8 cellular contexts compared by ENCODE assay signal in the genomic region with DNA sequence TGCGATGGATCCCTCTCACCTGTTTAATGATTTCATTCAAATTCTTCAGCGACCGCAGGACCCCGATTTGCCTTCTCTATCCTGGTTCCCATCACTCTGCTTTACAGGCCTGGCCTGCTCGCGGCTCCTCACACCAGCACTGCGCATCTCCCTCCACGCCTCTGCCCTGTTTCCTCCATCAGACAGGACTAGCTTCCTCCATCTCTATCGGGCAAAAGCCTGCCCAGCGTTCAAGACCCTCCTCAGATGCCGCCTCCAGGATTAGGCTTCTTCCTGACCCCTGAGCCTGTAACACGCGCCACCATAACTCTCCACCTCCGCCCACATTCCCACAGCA.
DNase-seq lines count a peak whose midpoint lies in the region; ATAC-seq and TF ChIP-seq lines count a peak whose summit lies in the region.
"Not testable (repeated sequence)": the region's sequence is repeated elsewhere in the genome, so short reads cannot be mapped to it uniquely, and the experiment has no call there.

No MANE protein-coding gene starts in this region.

- H3K27ac ChIP-seq in OCI-LY3 (ENCODE audit: low read length) (peak overlapping the region; percentile 33), uterus (peak overlapping the region; percentile 42 to 62)
- H3K27ac ChIP-seq in cardiac muscle cell; mesodermal cell (ENCODE audit: low read depth, low read length, severe bottlenecking): not testable (repeated sequence)

- H4K20me1 ChIP-seq in OCI-LY3 (ENCODE audit: insufficient read depth, low read length), result not testable (repeated sequence)

- peaks cover 30% of the 10 kb centered on the region for H3K4me1 Mint-ChIP-seq in activated T-cell treated with anti-CD3 and anti-CD28 coated beads, Interleukin-2, amount 50 U/mL, for 24 hours (ENCODE audit: low read depth)
- H3K4me1 Mint-ChIP-seq in central memory CD8-positive, alpha-beta T cell, result peaks cover 32% of the 10 kb centered on the region

- H3K9me3 Mint-ChIP-seq in activated T-cell treated with anti-CD3 and anti-CD28 coated beads, Interleukin-2, amount 50 U/mL, for 24 hours; central memory CD8-positive, alpha-beta T cell: not testable (repeated sequence)

- peak overlapping the region; percentile 86 for H3K27ac Mint-ChIP-seq in activated T-cell treated with anti-CD3 and anti-CD28 coated beads, Interleukin-2, amount 50 U/mL, for 24 hours
- H3K27ac Mint-ChIP-seq in central memory CD8-positive, alpha-beta T cell (ENCODE audit: low read depth), result peak overlapping the region; percentile 93

- H3K9me3 ChIP-seq in ES-I3 (ENCODE audit: control insufficient read depth, insufficient read depth, low read length); OCI-LY3 (ENCODE audit: insufficient read depth, low read length); cardiac muscle cell (ENCODE audit: low read depth); mesodermal cell (ENCODE audit: control insufficient read depth, low read length); uterus: not testable (repeated sequence)

- DNase-seq in activated T-cell treated with anti-CD3 and anti-CD28 coated beads, Interleukin-2, amount 50 U/mL, for 24 hours; central memory CD8-positive, alpha-beta T cell (ENCODE audit: low spot score in 2 of 2); cardiac muscle cell (ENCODE audit: low read depth in 1 of 2, low spot score in 1 of 2); skeletal muscle cell (ENCODE audit: low read depth); uterus: not testable (repeated sequence)

- intact Hi-C loops in uterus (cut with DNase I; ENCODE audit: low total_unique reads), result not testable (repeated sequence)

- ATAC-seq in central memory CD8-positive, alpha-beta T cell (replicated peaks; ENCODE audit: extremely low read depth, poor library complexity, severe bottlenecking), result not testable (repeated sequence)

- H3K4me1 ChIP-seq in ES-I3 (ENCODE audit: insufficient read depth, low read length); OCI-LY3 (ENCODE audit: low read length); cardiac muscle cell (ENCODE audit: low read depth); mesodermal cell (ENCODE audit: control insufficient read depth, insufficient read depth, low read length, poor library complexity, severe bottlenecking); uterus: not testable (repeated sequence)

- not testable (repeated sequence) for TF ChIP-seq POLR2A in uterus (IDR thresholded peaks at IDR 0.05)

- H3K36me3 Mint-ChIP-seq in activated T-cell treated with anti-CD3 and anti-CD28 coated beads, Interleukin-2, amount 50 U/mL, for 24 hours (ENCODE audit: low read depth), result peaks cover 27% of the 10 kb centered on the region
- peaks cover 28% of the 10 kb centered on the region for H3K36me3 Mint-ChIP-seq in central memory CD8-positive, alpha-beta T cell (ENCODE audit: insufficient read depth)

- H2AFZ ChIP-seq in OCI-LY3 (ENCODE audit: low read depth, low read length), result peak overlapping the region; percentile 57; the same call in 1 of the 2 replicates

- peak overlapping the region; percentile 53 for H3K4me2 ChIP-seq in OCI-LY3 (ENCODE audit: low read length)

- H3K4me3 ChIP-seq in OCI-LY3 (ENCODE audit: low read length) (peak overlapping the region; percentile 71), cardiac muscle cell (peak overlapping the region; percentile 71), mesodermal cell (ENCODE audit: extremely low read depth, insufficient read depth, low read length, poor library complexity, severe bottlenecking) (peak overlapping the region; percentile 64), skeletal muscle cell (ENCODE audit: low read depth, low read length) (peak overlapping the region; percentile 60), uterus (peak overlapping the region; percentile 60)

- H3K27me3 ChIP-seq in OCI-LY3 (ENCODE audit: low read depth, low read length); cardiac muscle cell; uterus: not testable (repeated sequence)

- peaks cover 14% of the 10 kb centered on the region for H3K79me2 ChIP-seq in OCI-LY3 (ENCODE audit: low read length)

- H3K9ac ChIP-seq in ES-I3 (ENCODE audit: low read depth, low read length), result peak overlapping the region; percentile 61; the same call in 1 of the 2 replicates
- H3K9ac ChIP-seq in OCI-LY3 (ENCODE audit: low read length), result peak overlapping the region; percentile 56

- H3K27me3 Mint-ChIP-seq in activated T-cell treated with anti-CD3 and anti-CD28 coated beads, Interleukin-2, amount 50 U/mL, for 24 hours; central memory CD8-positive, alpha-beta T cell: not testable (repeated sequence)

- H3K4me3 Mint-ChIP-seq in activated T-cell treated with anti-CD3 and anti-CD28 coated beads, Interleukin-2, amount 50 U/mL, for 24 hours, result peak overlapping the region; percentile 71
- H3K4me3 Mint-ChIP-seq in central memory CD8-positive, alpha-beta T cell, result peak overlapping the region; percentile 78

- 82 to 84% methylated on average over 9 to 14 of the region's 14 CpGs for WGBS in mesodermal cell (ENCODE audit: insufficient coverage in 2 of 2), 2 experiments

- TF ChIP-seq CTCF in OCI-LY3 (IDR thresholded peaks at IDR 0.05; ENCODE audit: low read depth, low read length); cardiac muscle cell (IDR thresholded peaks at IDR 0.05; ENCODE audit: low read depth, low read length); uterus (IDR thresholded peaks at IDR 0.05): not testable (repeated sequence)

- H3K36me3 ChIP-seq in ES-I3 (ENCODE audit: insufficient read depth, low read length); OCI-LY3 (replicated peaks; ENCODE audit: low read depth, low read length); cardiac muscle cell; mesodermal cell (ENCODE audit: control insufficient read depth, insufficient read depth, low read length); uterus: not testable (repeated sequence)
